In genomic region chr1:149831764-149832315, GRCh38 we compare ENCODE assay signal across 12 cellular contexts. TPM values are rescaled to one million over a fixed set of nuclear protein-coding genes. Genes with fewer than 3 reads are reported as not detected.
DNase-seq lines count a peak whose midpoint lies in the region; ATAC-seq and TF ChIP-seq lines count a peak whose summit lies in the region.
"Not testable (repeated sequence)": the region's sequence is repeated elsewhere in the genome, so short reads cannot be mapped to it uniquely, and the experiment has no call there.
"Had no signal": no experiment of that assay in that cellular context is flagged by ENCODE, and none has a peak within 500 bp of the region (broad histone marks: within the 10 kb centered on the region; RNA-seq: fewer than 3 reads in every experiment).

No MANE protein-coding gene starts in this region.

- H3K4me3 Mint-ChIP-seq in MCF 10A (ENCODE audit: unreplicated experiment): not testable (repeated sequence)

- not testable (repeated sequence) for TF ChIP-seq POLR2A in gastrocnemius medialis (IDR thresholded peaks at IDR 0.05)

- not testable (repeated sequence) for H3K36me3 ChIP-seq in Panc1 (ENCODE audit: control insufficient read depth, insufficient read depth, low read length); gastrocnemius medialis

- POLR2A ChIA-PET in Panc1 (lab: Charles Lee); MCF 10A (lab: Yijun Ruan, JAX): not testable (repeated sequence)

- BruUV-seq in Panc1 (replicated peaks; lab: Mats Ljungman, UMichigan) (TSS peak; percentile 95), MCF 10A (replicated peaks; lab: Mats Ljungman, UMichigan) (TSS peak; percentile 82)

- H3K27me3 Mint-ChIP-seq in MCF 10A (ENCODE audit: insufficient read depth, unreplicated experiment): not testable (repeated sequence)

- H3K27ac ChIP-seq in Panc1 (ENCODE audit: low read length); gastrocnemius medialis: not testable (repeated sequence)

- DNase-seq in Panc1 (ENCODE audit: low read depth, low spot score); MCF 10A (ENCODE audit: unreplicated experiment); left colon; gastrocnemius medialis: not testable (repeated sequence)

- H3K4me1 ChIP-seq in Panc1 (ENCODE audit: control insufficient read depth, insufficient read depth, low read length); gastrocnemius medialis: not testable (repeated sequence)

- H3K4me1 Mint-ChIP-seq in MCF 10A (ENCODE audit: insufficient read depth, unreplicated experiment): not testable (repeated sequence)

- TF ChIP-seq CTCF in Panc1 (IDR thresholded peaks at IDR 0.05); MCF 10A (IDR thresholded peaks at IDR 0.05; ENCODE audit: unreplicated experiment); gastrocnemius medialis (IDR thresholded peaks at IDR 0.05 in 4 of 5, conservative IDR thresholded peaks at IDR 0.05 in 1 of 5): not testable (repeated sequence)

- peak; percentile 11 for ATAC-seq in GM19324 (IDR thresholded peaks at IDR 0.05; ENCODE audit: low FRiP score, unreplicated experiment)
- peak; percentile 13 for ATAC-seq in HG02571 (IDR thresholded peaks at IDR 0.05; ENCODE audit: unreplicated experiment)
- ATAC-seq in HG03196 (IDR thresholded peaks at IDR 0.05; ENCODE audit: unreplicated experiment): peak; percentile 5
- peak; percentile 24 for ATAC-seq in Panc1
- peak; percentile 21 for ATAC-seq in left colon
- ATAC-seq in gastrocnemius medialis: peak; percentile 48 to 51

- H3K9me3 ChIP-seq in Panc1 (ENCODE audit: control insufficient read depth, insufficient read depth, low read depth, low read length); gastrocnemius medialis: not testable (repeated sequence)

- H3K27me3 ChIP-seq in Panc1 (ENCODE audit: control insufficient read depth, insufficient read depth, low read length); gastrocnemius medialis: not testable (repeated sequence)

- not testable (repeated sequence) for H3K9me3 Mint-ChIP-seq in MCF 10A (ENCODE audit: unreplicated experiment)

- CTCF ChIA-PET in Panc1 (lab: Charles Lee); MCF 10A (lab: Yijun Ruan, JAX): not testable (repeated sequence)

- in situ Hi-C loops in Panc1 (cut with HindIII; ENCODE audit: low pct_unique_long_range_greater_than_20kb, low sequenced_read_pairs); gastrocnemius medialis (cut with MboI; ENCODE audit: low sequenced_read_pairs in 4 of 4): not testable (repeated sequence)

- not testable (repeated sequence) for H3K27ac Mint-ChIP-seq in MCF 10A (ENCODE audit: low read depth, unreplicated experiment)

- not testable (repeated sequence) for H3K36me3 Mint-ChIP-seq in MCF 10A (ENCODE audit: insufficient read depth, unreplicated experiment)

- H3K4me3 ChIP-seq in Panc1 (ENCODE audit: low read depth in 2 of 2, low read length in 2 of 2); gastrocnemius medialis: not testable (repeated sequence)

- intact Hi-C loops in Panc1 (cut with micrococcal nuclease; ENCODE audit: unreplicated experiment); MCF 10A (cut with micrococcal nuclease); left colon (cut with DNase I, micrococcal nuclease); gastrocnemius medialis (cut with DNase I; ENCODE audit: low total_unique reads): not testable (repeated sequence)

RNA-seq across cellular contexts. Expression of gene FCGR1A, which starts 49.3 kb away (rescaled TPM):
- total RNA-seq in Panc1 (2021; ENCODE audit: unreplicated experiment) (not detected), MCF 10A (2022) (not detected in 2 replicates), left colon (1 to 10 TPM in 1 of 2 donors, not detected in 1; 3.5 TPM), gastrocnemius medialis (1 to 10 TPM in 1 of 4 donors, not detected in 3; 2.5 TPM)
- not detected for polyA plus RNA-seq in Panc1 (2012; ENCODE audit: insufficient read length)
- total RNA-seq: activated naive CD4-positive, alpha-beta T cell treated with anti-CD3 and anti-CD28 coated beads, Interleukin-2, amount 50 U/mL, for 72 hours; chondrocyte; H1; HT1080 had no signal
- polyA plus RNA-seq: H1, neural cell had no signal
